Comparison of ENCODE assay signal across 8 cellular contexts in genomic region chr12:9750276-9751203, GRCh38. TPM values are rescaled to one million over a fixed set of nuclear protein-coding genes. Genes with fewer than 3 reads are reported as not detected.
DNase-seq lines count a peak whose midpoint lies in the region; ATAC-seq, FAIRE-seq and TF ChIP-seq lines count a peak whose summit lies in the region.

No MANE protein-coding gene starts in this region.

- H3K36me3 ChIP-seq in KOPT-K1 (ENCODE audit: insufficient read depth, low read length): peaks cover 40% of the 10 kb centered on the region

- TF ChIP-seq CTCF in progenitor cell of endocrine pancreas (IDR thresholded peaks at IDR 0.05; ENCODE audit: unreplicated experiment): peak; percentile 100

- H3K4me1 Mint-ChIP-seq in progenitor cell of endocrine pancreas (ENCODE audit: low read depth): peaks cover 2% of the 10 kb centered on the region

- peaks cover 16 to 31% of the 10 kb centered on the region in 2 donors for H3K36me3 Mint-ChIP-seq in activated naive CD4-positive, alpha-beta T cell treated with anti-CD3 and anti-CD28 coated beads, Interleukin-2, amount 50 U/mL, for 72 hours
- H3K36me3 Mint-ChIP-seq in progenitor cell of endocrine pancreas (ENCODE audit: insufficient read depth): no peaks in the 10 kb centered on the region

- intact Hi-C loops in head of caudate nucleus (cut with DNase I): no loop called here

- peak; percentile 52 for FAIRE-seq in RCC 7860 (lab: Jason Lieb, UNC)

- H3K27ac Mint-ChIP-seq in activated naive CD4-positive, alpha-beta T cell treated with anti-CD3 and anti-CD28 coated beads, Interleukin-2, amount 50 U/mL, for 72 hours: peak overlapping the region; percentile 44 to 87
- H3K27ac Mint-ChIP-seq in progenitor cell of endocrine pancreas: no peak overlapping the region

- peak; percentile 71 for DNase-seq in DMS114 treated with DMSO at 0.1 percent for 48 hours (lab: John Stamatoyannopoulos, UW; ENCODE audit: unreplicated experiment)
- peak; percentile 22 for DNase-seq in RCC 7860 (ENCODE audit: low spot score)
- peak in 1 of 2 donors; percentile 59 for DNase-seq in activated naive CD4-positive, alpha-beta T cell treated with anti-CD3 and anti-CD28 coated beads, Interleukin-2, amount 50 U/mL, for 72 hours (ENCODE audit: low spot score in 2 of 2)
- peak in 35 of 42 donors; percentile 23 to 80 (median 53) for DNase-seq in head of caudate nucleus
- DNase-seq in progenitor cell of endocrine pancreas (ENCODE audit: low spot score, unreplicated experiment): peak; percentile 44
- DNase-seq in cortex of kidney (lab: John Stamatoyannopoulos, UW): no peak

- peak overlapping the region; percentile 50 for H3K27ac ChIP-seq in KOPT-K1 (ENCODE audit: low read depth, low read length, poor library complexity, severe bottlenecking)

- H3K9me3 Mint-ChIP-seq in activated naive CD4-positive, alpha-beta T cell treated with anti-CD3 and anti-CD28 coated beads, Interleukin-2, amount 50 U/mL, for 72 hours: no peaks in the 10 kb centered on the region
- H3K9me3 Mint-ChIP-seq in progenitor cell of endocrine pancreas (ENCODE audit: low read depth): no peaks in the 10 kb centered on the region

- H3K27me3 Mint-ChIP-seq in progenitor cell of endocrine pancreas: no peaks in the 10 kb centered on the region

- peak; percentile 69 for ATAC-seq in GM21390 (IDR thresholded peaks at IDR 0.05; ENCODE audit: unreplicated experiment)
- ATAC-seq in activated naive CD4-positive, alpha-beta T cell treated with anti-CD3 and anti-CD28 coated beads, Interleukin-2, amount 50 U/mL, for 72 hours: peak; percentile 65 to 82

- no peaks in the 10 kb centered on the region for H3K9me3 ChIP-seq in KOPT-K1 (ENCODE audit: insufficient read depth, low read length, poor library complexity, severe bottlenecking)

- no peak overlapping the region for H3K4me3 Mint-ChIP-seq in progenitor cell of endocrine pancreas (ENCODE audit: low read depth)

RNA-seq across cellular contexts. Expression of gene CD69, which starts 10.2 kb away (rescaled TPM):
- total RNA-seq in activated naive CD4-positive, alpha-beta T cell treated with anti-CD3 and anti-CD28 coated beads, Interleukin-2, amount 50 U/mL, for 72 hours: 10 to 100 TPM; 72.7 to 91.1 TPM
- total RNA-seq in progenitor cell of endocrine pancreas: not detected in 2 replicates

RNA-seq across cellular contexts. Expression of gene CLECL1, which starts 17.6 kb away (rescaled TPM):
- total RNA-seq in activated naive CD4-positive, alpha-beta T cell treated with anti-CD3 and anti-CD28 coated beads, Interleukin-2, amount 50 U/mL, for 72 hours: 1 to 10 TPM; 3.0 to 7.6 TPM
- not detected in 2 replicates for total RNA-seq in progenitor cell of endocrine pancreas

Comparison
In these comparisons a context has a peak if more than half of its experiments do, and no peak if none do; other contexts are left out.
1. RNA of gene CD69, which starts 10.2 kb away (total RNA-seq): 72.7 to 91.1 TPM in activated naive CD4-positive, alpha-beta T cell treated with anti-CD3 and anti-CD28 coated beads, Interleukin-2, amount 50 U/mL, for 72 hours; not detected in progenitor cell of endocrine pancreas; every median in the first group is over 10 times any median in the second.